33 cellular contexts compared by ENCODE assay signal in the genomic region with DNA sequence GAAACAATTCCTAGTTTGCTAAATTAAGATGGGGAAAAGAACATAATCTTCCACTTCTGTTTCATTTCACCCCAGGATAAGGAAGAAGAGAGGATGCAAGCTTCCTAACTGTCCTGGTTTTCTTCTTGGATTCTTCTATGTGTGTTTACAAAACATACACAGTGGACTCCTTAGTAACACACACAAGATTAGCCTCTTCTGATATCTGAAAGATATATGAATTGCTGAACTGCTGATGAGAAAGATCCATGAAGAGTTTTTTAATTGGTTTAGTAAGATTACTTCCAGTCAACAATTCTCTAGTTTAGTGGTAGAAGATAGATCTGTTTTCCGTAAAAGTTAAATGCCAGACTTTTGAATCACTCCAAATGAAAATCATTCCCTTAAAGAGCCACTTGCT.
"Had no signal": no experiment of that assay in that cellular context is flagged by ENCODE, and none has a peak within 500 bp of the region (broad histone marks: within the 10 kb centered on the region; RNA-seq: fewer than 3 reads in every experiment).

No MANE protein-coding gene starts in this region.

- H3K4me3 ChIP-seq: MG63 had no signal

- H3K36me3 ChIP-seq: brain microvascular endothelial cell, MG63 had no signal

- H3K9me3 Mint-ChIP-seq: activated B cell treated with CpG ODN at 0.5 μM for 24 hours; activated CD4-positive, alpha-beta memory T cell treated with anti-CD3 and anti-CD28 coated beads, Interleukin-2, amount 10 ng/mL, durations not matched to agents 7 days and 5 days; activated naive CD4-positive, alpha-beta T cell treated with anti-CD3 and anti-CD28 coated beads, Interleukin-2, amount 10 ng/mL, durations not matched to agents 7 days and 5 days; activated naive CD8-positive, alpha-beta T cell treated with anti-CD3 and anti-CD28 coated beads, Interleukin-2, amount 50 U/mL, for 24 hours had no signal

- H3K9me3 ChIP-seq: MG63 had no signal

- ATAC-seq: activated CD8-positive, alpha-beta memory T cell treated with anti-CD3 and anti-CD28 coated beads, Interleukin-2, amount 10 ng/mL, durations not matched to agents 7 days and 5 days; activated naive CD8-positive, alpha-beta T cell treated with anti-CD3 and anti-CD28 coated beads, Interleukin-2, amount 50 U/mL, for 24 hours had no signal

- DNase-seq: activated B cell treated with CpG ODN at 0.5 μM for 24 hours; activated CD4-positive, alpha-beta memory T cell treated with anti-CD3 and anti-CD28 coated beads, Interleukin-2, amount 10 ng/mL, durations not matched to agents 7 days and 5 days; activated CD4-positive, alpha-beta T cell treated with anti-CD3 and anti-CD28 coated beads for 48 hours; activated CD4-positive, CD25-positive, alpha-beta regulatory T cell treated with anti-CD3 and anti-CD28 coated beads, Interleukin-2, amount 50 U/mL, for 72 hours; activated CD8-positive, alpha-beta memory T cell treated with anti-CD3 and anti-CD28 coated beads for 24 hours; activated CD8-positive, alpha-beta memory T cell treated with anti-CD3 and anti-CD28 coated beads, Interleukin-2, amount 10 ng/mL, durations not matched to agents 7 days and 5 days; activated CD8-positive, alpha-beta memory T cell treated with anti-CD3 and anti-CD28 coated beads, Interleukin-2, amount 50 U/mL, for 48 hours; activated effector memory CD4-positive, alpha-beta T cell treated with Interleukin-2 at 50 U/mL for 16 hours; activated naive CD4-positive, alpha-beta T cell treated with anti-CD3 and anti-CD28 coated beads, Interleukin-2, amount 10 ng/mL, durations not matched to agents 7 days and 5 days; activated naive CD8-positive, alpha-beta T cell treated with anti-CD3 and anti-CD28 coated beads, Interleukin-2, amount 50 U/mL, for 24 hours; activated T-cell treated with anti-CD3 and anti-CD28 coated beads, Interleukin-2, amount 50 U/mL, for 48 hours; amniotic stem cell; aorta; brain microvascular endothelial cell; Karpas-422; KBM-7; MG63; NCI-H1048; NCI-H1105 treated with DMSO at 0.1 percent for 48 hours; NCI-H1436; NCI-H1694; NCI-H1930; NCI-H345; NCI-H524 treated with DMSO at 0.1 percent for 48 hours; NK-92 treated with Interleukin-12 subunit alpha and Interleukin-12 subunit beta, amount 100 ng/mL, for 24 hours; OCI-M1; Right ventricle myocardium superior; SW 1271; T-helper 1 cell; T-helper 2 cell; T-helper 9 cell had no signal

- H3K27ac ChIP-seq: brain microvascular endothelial cell, VCaP had no signal

- H3K4me1 Mint-ChIP-seq: activated B cell treated with CpG ODN at 0.5 μM for 24 hours had no signal

- H3K4me3 Mint-ChIP-seq: activated B cell treated with CpG ODN at 0.5 μM for 24 hours; activated CD4-positive, alpha-beta memory T cell treated with anti-CD3 and anti-CD28 coated beads, Interleukin-2, amount 10 ng/mL, durations not matched to agents 7 days and 5 days; activated CD8-positive, alpha-beta memory T cell treated with anti-CD3 and anti-CD28 coated beads, Interleukin-2, amount 10 ng/mL, durations not matched to agents 7 days and 5 days; activated naive CD4-positive, alpha-beta T cell treated with anti-CD3 and anti-CD28 coated beads, Interleukin-2, amount 10 ng/mL, durations not matched to agents 7 days and 5 days; activated naive CD8-positive, alpha-beta T cell; activated naive CD8-positive, alpha-beta T cell treated with anti-CD3 and anti-CD28 coated beads, Interleukin-2, amount 50 U/mL, for 24 hours had no signal

- H3K27ac Mint-ChIP-seq: activated B cell treated with CpG ODN at 0.5 μM for 24 hours; activated CD4-positive, alpha-beta memory T cell treated with anti-CD3 and anti-CD28 coated beads, Interleukin-2, amount 10 ng/mL, durations not matched to agents 7 days and 5 days; activated CD8-positive, alpha-beta memory T cell treated with anti-CD3 and anti-CD28 coated beads, Interleukin-2, amount 10 ng/mL, durations not matched to agents 7 days and 5 days; activated naive CD4-positive, alpha-beta T cell treated with anti-CD3 and anti-CD28 coated beads, Interleukin-2, amount 10 ng/mL, durations not matched to agents 7 days and 5 days; activated naive CD8-positive, alpha-beta T cell; activated naive CD8-positive, alpha-beta T cell treated with anti-CD3 and anti-CD28 coated beads, Interleukin-2, amount 50 U/mL, for 24 hours had no signal

- H3K27me3 ChIP-seq: brain microvascular endothelial cell, MG63 had no signal

- H3K27me3 Mint-ChIP-seq: activated B cell treated with CpG ODN at 0.5 μM for 24 hours had no signal

- H3K36me3 Mint-ChIP-seq: activated CD8-positive, alpha-beta memory T cell treated with anti-CD3 and anti-CD28 coated beads, Interleukin-2, amount 10 ng/mL, durations not matched to agents 7 days and 5 days; activated naive CD4-positive, alpha-beta T cell treated with anti-CD3 and anti-CD28 coated beads, Interleukin-2, amount 10 ng/mL, durations not matched to agents 7 days and 5 days had no signal
